In genomic region chr16:87271256-87271655, GRCh38 we compare ENCODE assay signal across 16 cellular contexts. TPM values are rescaled to one million over a fixed set of nuclear protein-coding genes. Genes with fewer than 3 reads are reported as not detected.
DNase-seq lines count a peak whose midpoint lies in the region; ATAC-seq, FAIRE-seq and TF ChIP-seq lines count a peak whose summit lies in the region.
"Had no signal": no experiment of that assay in that cellular context is flagged by ENCODE, and none has a peak within 500 bp of the region (broad histone marks: within the 10 kb centered on the region; RNA-seq: fewer than 3 reads in every experiment).

No MANE protein-coding gene starts in this region.

- H3K4me2 ChIP-seq in GM12878 (ENCODE audit: control insufficient read depth, insufficient read depth) (no peak overlapping the region), neuronal stem cell (ENCODE audit: insufficient read depth, low read length, poor library complexity, severe bottlenecking) (no peak overlapping the region)

- no peak overlapping the region for H2BK15ac ChIP-seq in neuronal stem cell (ENCODE audit: low read length)

- no peak overlapping the region for H2BK5ac ChIP-seq in neuronal stem cell (ENCODE audit: low read length)

- H4K8ac ChIP-seq in neuronal stem cell (ENCODE audit: low read depth, low read length) = no peak overlapping the region

- H3K9ac ChIP-seq in GM12878 (ENCODE audit: control insufficient read depth, insufficient read depth, low read length) (no peak overlapping the region), neuronal stem cell (ENCODE audit: low read depth, low read length, poor library complexity) (peak overlapping the region; percentile 47)
- H3K9ac ChIP-seq: GM23248 had no signal

- SMC1A ChIA-PET in GM12878 (lab: Charles Lee; ENCODE audit: uncharacterized antibody, unreplicated experiment) = interaction anchor here (0.6 kb wide), 1 partner anchor 12 kb away, joined by 3 read pairs; no protein-coding TSS in a partner anchor

- no TSS peak for BruUV-seq in GM12878 (replicated peaks; lab: Mats Ljungman, UMichigan)

- no peak overlapping the region for H3K18ac ChIP-seq in neuronal stem cell (ENCODE audit: low read length)

- intact Hi-C loops in GM12878 (cut with micrococcal nuclease; ENCODE audit: unreplicated experiment) = loop anchor here (10.0 kb wide), 1 partner anchor 206 kb away; no protein-coding TSS in a partner anchor
- intact Hi-C loops in upper lobe of right lung (cut with DNase I) = no loop called here

- H3K27ac ChIP-seq in GM12878 (ENCODE audit: control insufficient read depth, insufficient read depth) = no peak overlapping the region
- no peak overlapping the region for H3K27ac ChIP-seq in neuronal stem cell (replicated peaks; ENCODE audit: low read length)
- no peak overlapping the region for H3K27ac ChIP-seq in upper lobe of right lung
- H3K27ac ChIP-seq: C4-2B, GM23248, HL-60 had no signal

- H3K79me1 ChIP-seq in neuronal stem cell (ENCODE audit: low read depth, low read length) = no peaks in the 10 kb centered on the region

- RAD21 ChIA-PET in GM12878 (lab: Charles Lee; ENCODE audit: unreplicated experiment) = interaction anchor here (0.7 kb wide), 1 partner anchor 505 kb away, joined by 3 read pairs; no protein-coding TSS in a partner anchor

- H3K9me3 Mint-ChIP-seq in activated naive CD8-positive, alpha-beta T cell treated with anti-CD3 and anti-CD28 coated beads, Interleukin-2, amount 10 ng/mL, durations not matched to agents 7 days and 5 days = peaks cover 2% of the 10 kb centered on the region
- peaks cover 4% of the 10 kb centered on the region for H3K9me3 Mint-ChIP-seq in activated naive CD8-positive, alpha-beta T cell treated with anti-CD3 and anti-CD28 coated beads for 36 hours
- no peaks in the 10 kb centered on the region for H3K9me3 Mint-ChIP-seq in activated CD4-positive, alpha-beta T cell treated with anti-CD3 and anti-CD28 coated beads, Interleukin-2, amount 10 ng/mL, durations not matched to agents 7 days and 5 days

- no peak overlapping the region for H3K14ac ChIP-seq in neuronal stem cell (ENCODE audit: low read length)

- H4K20me1 ChIP-seq in GM12878 (ENCODE audit: control insufficient read depth, insufficient read depth) = no peaks in the 10 kb centered on the region

- H3K4me1 ChIP-seq in GM12878 (ENCODE audit: control insufficient read depth, insufficient read depth, low read length) (no peaks in the 10 kb centered on the region), neuronal stem cell (ENCODE audit: control insufficient read depth in 2 of 2, insufficient read depth in 1 of 2, low read depth in 1 of 2, low read length in 2 of 2) (peaks cover 1 to 8% of the 10 kb centered on the region in 2 donors), upper lobe of right lung (no peaks in the 10 kb centered on the region)

- no peak overlapping the region for H4K91ac ChIP-seq in neuronal stem cell (ENCODE audit: low read depth, low read length, poor library complexity)

- no peak for TF ChIP-seq RAD21 in GM12878 (IDR thresholded peaks at IDR 0.05; ENCODE audit: insufficient read depth, low read depth, low read length)

- H3K79me2 ChIP-seq in GM12878 (ENCODE audit: control insufficient read depth, insufficient read depth, low read length) = no peaks in the 10 kb centered on the region

- H2AK5ac ChIP-seq in neuronal stem cell (ENCODE audit: low read depth, low read length) = no peak overlapping the region

- ATAC-seq in activated naive CD8-positive, alpha-beta T cell treated with anti-CD3 and anti-CD28 coated beads, Interleukin-2, amount 10 ng/mL, durations not matched to agents 7 days and 5 days (ENCODE audit: low read depth) = no peak
- ATAC-seq in GM12878 (peak; percentile 49), upper lobe of right lung (no peak)

- no peak overlapping the region for H2BK120ac ChIP-seq in neuronal stem cell (ENCODE audit: low read depth, low read length)

- no peaks in the 10 kb centered on the region for H3K36me3 Mint-ChIP-seq in activated naive CD8-positive, alpha-beta T cell treated with anti-CD3 and anti-CD28 coated beads, Interleukin-2, amount 10 ng/mL, durations not matched to agents 7 days and 5 days
- H3K36me3 Mint-ChIP-seq in activated naive CD8-positive, alpha-beta T cell treated with anti-CD3 and anti-CD28 coated beads for 36 hours = peaks cover 5% of the 10 kb centered on the region
- no peaks in the 10 kb centered on the region for H3K36me3 Mint-ChIP-seq in activated CD4-positive, alpha-beta T cell treated with anti-CD3 and anti-CD28 coated beads, Interleukin-2, amount 10 ng/mL, durations not matched to agents 7 days and 5 days (ENCODE audit: low read depth)

- no peak overlapping the region for H3K4me3 Mint-ChIP-seq in activated naive CD8-positive, alpha-beta T cell treated with anti-CD3 and anti-CD28 coated beads, Interleukin-2, amount 10 ng/mL, durations not matched to agents 7 days and 5 days
- H3K4me3 Mint-ChIP-seq in activated naive CD8-positive, alpha-beta T cell treated with anti-CD3 and anti-CD28 coated beads for 36 hours = no peak overlapping the region
- no peak overlapping the region for H3K4me3 Mint-ChIP-seq in activated CD4-positive, alpha-beta T cell treated with anti-CD3 and anti-CD28 coated beads, Interleukin-2, amount 10 ng/mL, durations not matched to agents 7 days and 5 days
- H3K4me3 Mint-ChIP-seq: CD4-positive, alpha-beta memory T cell had no signal

- TF ChIP-seq POLR2A in GM12878 (IDR thresholded peaks at IDR 0.05; ENCODE audit: low read depth, low read length) = no peak

- H3K4me1 Mint-ChIP-seq in activated naive CD8-positive, alpha-beta T cell treated with anti-CD3 and anti-CD28 coated beads, Interleukin-2, amount 10 ng/mL, durations not matched to agents 7 days and 5 days = peaks cover 10% of the 10 kb centered on the region
- H3K4me1 Mint-ChIP-seq in activated naive CD8-positive, alpha-beta T cell treated with anti-CD3 and anti-CD28 coated beads for 36 hours = peaks cover 4% of the 10 kb centered on the region
- H3K4me1 Mint-ChIP-seq in activated CD4-positive, alpha-beta T cell treated with anti-CD3 and anti-CD28 coated beads, Interleukin-2, amount 10 ng/mL, durations not matched to agents 7 days and 5 days = peaks cover 10% of the 10 kb centered on the region
- H3K4me1 Mint-ChIP-seq: CD4-positive, alpha-beta memory T cell had no signal

- H3K4me3 ChIP-seq in GM12878 (no peak overlapping the region), neuronal stem cell (ENCODE audit: low read length in 2 of 2) (no peak overlapping the region), upper lobe of right lung (no peak overlapping the region)
- H3K4me3 ChIP-seq: GM23248 had no signal

- no peak for DNase-seq in activated naive CD8-positive, alpha-beta T cell treated with anti-CD3 and anti-CD28 coated beads, Interleukin-2, amount 10 ng/mL, durations not matched to agents 7 days and 5 days
- DNase-seq in activated naive CD8-positive, alpha-beta T cell treated with anti-CD3 and anti-CD28 coated beads for 36 hours = no peak
- DNase-seq in GM12878 (ENCODE audit: low read depth, low spot score) (no peak), neuronal stem cell (ENCODE audit: low spot score) (no peak), upper lobe of right lung (peak; percentile 22), NCI-H2227 treated with DMSO at 0.1 percent for 48 hours (lab: John Stamatoyannopoulos, UW) (no peak), nucleus accumbens (lab: John Stamatoyannopoulos, UW) (no peak)
- DNase-seq in activated CD4-positive, alpha-beta T cell treated with anti-CD3 and anti-CD28 coated beads, Interleukin-2, amount 10 ng/mL, durations not matched to agents 7 days and 5 days = no peak
- DNase-seq: 8988T; CD4-positive, alpha-beta memory T cell; DMS79; GM23248; H7 had no signal

- CTCF ChIA-PET in GM12878 (lab: Yijun Ruan, JAX) = interaction anchor here (1.7 kb wide), 1 partner anchor 707 kb away, joined by 7 read pairs; no protein-coding TSS in a partner anchor
- CTCF ChIA-PET in activated CD4-positive, alpha-beta T cell treated with anti-CD3 and anti-CD28 coated beads, Interleukin-2, amount 10 ng/mL, durations not matched to agents 7 days and 5 days (lab: Charles Lee) = no interaction called here

- H3K27me3 Mint-ChIP-seq in activated naive CD8-positive, alpha-beta T cell treated with anti-CD3 and anti-CD28 coated beads, Interleukin-2, amount 10 ng/mL, durations not matched to agents 7 days and 5 days = peaks cover 6% of the 10 kb centered on the region
- no peaks in the 10 kb centered on the region for H3K27me3 Mint-ChIP-seq in activated naive CD8-positive, alpha-beta T cell treated with anti-CD3 and anti-CD28 coated beads for 36 hours
- H3K27me3 Mint-ChIP-seq in activated CD4-positive, alpha-beta T cell treated with anti-CD3 and anti-CD28 coated beads, Interleukin-2, amount 10 ng/mL, durations not matched to agents 7 days and 5 days = no peaks in the 10 kb centered on the region
- H3K27me3 Mint-ChIP-seq: CD4-positive, alpha-beta memory T cell had no signal

- FAIRE-seq in GM12878 (lab: Jason Lieb, UNC) = no peak
- FAIRE-seq: GM12891 had no signal

- no peak overlapping the region for H3K23ac ChIP-seq in neuronal stem cell (ENCODE audit: low read depth, low read length, poor library complexity)

- H3K36me3 ChIP-seq in GM12878 (ENCODE audit: control insufficient read depth in 2 of 2, insufficient read depth in 2 of 2, low read length in 1 of 2) (no peaks in the 10 kb centered on the region), neuronal stem cell (replicated peaks in 1 of 2; ENCODE audit: control insufficient read depth in 2 of 2, insufficient read depth in 2 of 2, low read length in 2 of 2) (no peaks in the 10 kb centered on the region), upper lobe of right lung (no peaks in the 10 kb centered on the region)

- H3K27me3 ChIP-seq in GM12878 (replicated peaks in 1 of 2; ENCODE audit: control insufficient read depth in 2 of 2, insufficient read depth in 2 of 2, low read length in 1 of 2) (no peaks in the 10 kb centered on the region), neuronal stem cell (ENCODE audit: control insufficient read depth in 3 of 3, insufficient read depth in 3 of 3, low read depth in 1 of 3, low read length in 3 of 3) (no peaks in the 10 kb centered on the region), upper lobe of right lung (no peaks in the 10 kb centered on the region)

- in situ Hi-C loops in GM12878 (cut with MboI) = no loop called here

- peak overlapping the region; percentile 6 for H3K27ac Mint-ChIP-seq in activated naive CD8-positive, alpha-beta T cell treated with anti-CD3 and anti-CD28 coated beads, Interleukin-2, amount 10 ng/mL, durations not matched to agents 7 days and 5 days
- H3K27ac Mint-ChIP-seq in activated naive CD8-positive, alpha-beta T cell treated with anti-CD3 and anti-CD28 coated beads for 36 hours = no peak overlapping the region
- no peak overlapping the region for H3K27ac Mint-ChIP-seq in activated CD4-positive, alpha-beta T cell treated with anti-CD3 and anti-CD28 coated beads, Interleukin-2, amount 10 ng/mL, durations not matched to agents 7 days and 5 days
- H3K27ac Mint-ChIP-seq: CD4-positive, alpha-beta memory T cell had no signal

- TF ChIP-seq EP300 in GM12878 (IDR thresholded peaks at IDR 0.05; ENCODE audit: borderline replicate concordance in 1 of 2, control insufficient read depth in 1 of 2, low read depth in 2 of 2, low read length in 2 of 2) = no peak

- TF ChIP-seq CTCF in GM12878 (IDR thresholded peaks at IDR 0.05 in 2 of 3, conservative IDR thresholded peaks at IDR 0.05 in 1 of 3; ENCODE audit: control insufficient read depth in 2 of 3, extremely low read depth in 1 of 3, insufficient read depth in 1 of 3, low read depth in 3 of 3, low read length in 3 of 3) (no peak), upper lobe of right lung (IDR thresholded peaks at IDR 0.05) (no peak)

- H2BK12ac ChIP-seq in neuronal stem cell (ENCODE audit: low read length) = no peak overlapping the region

- H3K9me3 ChIP-seq in GM12878 (replicated peaks; ENCODE audit: control insufficient read depth, insufficient read depth, low read length) = no peaks in the 10 kb centered on the region
- peaks cover 0 to 3% of the 10 kb centered on the region in 2 donors for H3K9me3 ChIP-seq in neuronal stem cell (replicated peaks in 1 of 2; ENCODE audit: control insufficient read depth in 2 of 2, insufficient read depth in 1 of 2, low read depth in 1 of 2, low read length in 2 of 2)
- H3K9me3 ChIP-seq in upper lobe of right lung = no peaks in the 10 kb centered on the region

- H3K4ac ChIP-seq in neuronal stem cell (ENCODE audit: low read length) = no peak overlapping the region

- H2AFZ ChIP-seq in GM12878 (ENCODE audit: control insufficient read depth, low read depth, low read length) (no peak overlapping the region), neuronal stem cell (ENCODE audit: low read length) (no peak overlapping the region)
- H2AFZ ChIP-seq: GM23248 had no signal

- 18% methylated on average over 11 of the region's 11 CpGs for WGBS in GM12878 (ENCODE audit: insufficient coverage, insufficient replicate concordance, low lambda C conversion rate, missing lambda C conversion rate)
- no CpG with 5 or more reads among the region's 11 CpGs for WGBS in neuronal stem cell (ENCODE audit: extremely low coverage in 2 of 2, insufficient read length in 2 of 2, insufficient replicate concordance in 1 of 2), 2 donors

- POLR2A ChIA-PET in activated naive CD8-positive, alpha-beta T cell treated with anti-CD3 and anti-CD28 coated beads, Interleukin-2, amount 10 ng/mL, durations not matched to agents 7 days and 5 days (lab: Charles Lee) = no interaction called here
- POLR2A ChIA-PET in GM12878 (lab: Charles Lee) = no interaction called here
- POLR2A ChIA-PET in activated CD4-positive, alpha-beta T cell treated with anti-CD3 and anti-CD28 coated beads, Interleukin-2, amount 10 ng/mL, durations not matched to agents 7 days and 5 days (lab: Charles Lee) = no interaction called here

RNA-seq across cellular contexts. Expression of gene C16orf95, which starts 45.9 kb away (rescaled TPM):
- 1 to 10 TPM; 4.9 to 8.0 TPM for total RNA-seq in activated naive CD8-positive, alpha-beta T cell treated with anti-CD3 and anti-CD28 coated beads, Interleukin-2, amount 10 ng/mL, durations not matched to agents 7 days and 5 days
- 10 to 100 TPM in 1 of 2 experiments, 1 to 10 TPM in 1; 9.9 to 11.4 TPM for total RNA-seq in activated naive CD8-positive, alpha-beta T cell treated with anti-CD3 and anti-CD28 coated beads for 36 hours
- total RNA-seq in GM12878 (2013; cell fraction: nucleolus; rRNA removed) = 8.1 and 8.3 TPM in 2 replicates
- total RNA-seq in GM12878 (2014; rRNA removed) (4.7 and 7.2 TPM in 2 replicates), GM12878 (2014; rRNA removed; fragmentation: Illumina TruSeq; extraction: Trizol) (3.4 TPM in 2 replicates), GM12878 (2021) (10.5 and 11.7 TPM in 2 replicates), upper lobe of right lung (3.0 TPM)
- 3.7 TPM for polyA plus RNA-seq in GM12878 (2011; ENCODE audit: low read depth)
- polyA plus RNA-seq in GM12878 (2011; rRNA removed) (1.8 and 4.8 TPM in 2 replicates), GM12878 (2014; fragmentation: Illumina TruSeq; extraction: Trizol) (1.0 and 1.5 TPM in 2 replicates), GM12878 (2014; fragmentation: Nextera tagmentation; extraction: Ambion mirVana) (1 to 10 TPM in 1 of 2 experiments, under 1 TPM in 1; 0.90 to 4.8 TPM), GM12878 (2014; rRNA removed) (6.2 and 8.1 TPM in 2 replicates), GM12878 (2016; fragmentation: Nextera tagmentation; extraction: Ambion mirVana) (10 to 100 TPM; 19.5 to 22.7 TPM)
- 6.5 and 8.2 TPM in 2 replicates for polyA plus RNA-seq in GM12878 (2011; cell fraction: cytosol; rRNA removed)
- polyA plus RNA-seq in GM12878 (2011; cell fraction: nucleus; rRNA removed) = 6.8 and 10.2 TPM in 2 replicates
- polyA plus RNA-seq in GM12878 (2012) = 7.1 and 7.5 TPM in 2 replicates
- polyA minus RNA-seq in GM12878 (2011; rRNA and poly(A)+ RNA removed) = 2.7 and 3.4 TPM in 2 replicates
- polyA minus RNA-seq in GM12878 (2011; cell fraction: cytosol; rRNA and poly(A)+ RNA removed) = not detected in 2 replicates
- polyA minus RNA-seq in GM12878 (2011; cell fraction: nucleus; rRNA and poly(A)+ RNA removed) = 4.1 and 4.9 TPM in 2 replicates
- polyA plus RNA-seq in neuronal stem cell (2013, experiment 1 of 2) = 4.5 TPM
- polyA plus RNA-seq in neuronal stem cell (2013, experiment 2 of 2) = 4.9 TPM
- total RNA-seq in activated CD4-positive, alpha-beta T cell treated with anti-CD3 and anti-CD28 coated beads, Interleukin-2, amount 10 ng/mL, durations not matched to agents 7 days and 5 days = 1 to 10 TPM; 7.3 to 9.2 TPM
